8 cellular contexts compared by ENCODE assay signal in the genomic region with DNA sequence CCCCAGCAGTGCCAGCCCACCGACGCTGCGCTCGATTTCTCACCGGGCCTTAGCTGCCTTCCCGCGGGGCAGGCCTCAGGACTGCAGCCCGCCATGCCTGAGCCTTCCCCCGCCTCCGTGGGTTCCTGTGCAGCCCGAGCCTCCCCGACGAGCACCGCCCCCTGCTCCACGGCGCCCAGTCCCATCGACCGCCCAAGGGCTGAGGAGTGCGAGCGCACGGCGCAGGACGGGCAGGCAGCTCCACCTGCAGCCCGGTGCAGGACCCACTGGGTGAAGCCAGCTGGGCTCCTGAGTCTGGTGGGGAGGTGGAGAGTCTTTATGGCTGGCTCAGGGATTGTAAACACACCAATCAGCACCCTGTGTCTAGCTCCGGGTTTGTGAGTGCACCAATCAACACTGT. TPM values are rescaled to one million over a fixed set of nuclear protein-coding genes. Genes with fewer than 3 reads are reported as not detected.
DNase-seq lines count a peak whose midpoint lies in the region; ATAC-seq and TF ChIP-seq lines count a peak whose summit lies in the region.
"Not testable (repeated sequence)": the region's sequence is repeated elsewhere in the genome, so short reads cannot be mapped to it uniquely, and the experiment has no call there.

No MANE protein-coding gene starts in this region.

- POLR2A ChIA-PET in GM10248 (lab: Yijun Ruan, JAX): interaction anchor here (0.6 kb wide), 1 partner anchor 76 kb away, joined by 11 read pairs; no protein-coding TSS in a partner anchor

- peak overlapping the region; percentile 46 to 65 for H3K27ac ChIP-seq in ascending aorta
- H3K27ac ChIP-seq in testis: peak overlapping the region; percentile 69 to 77

- H3K36me3 Mint-ChIP-seq in natural killer cell treated with Interleukin-12 subunit alpha and Interleukin-12 subunit beta and Interleukin-15 and Interleukin-18, amount 100 ng/mL, for 72 hours: not testable (repeated sequence)

- not testable (repeated sequence) for H3K36me3 ChIP-seq in ascending aorta; testis (ENCODE audit: low read depth, missing control alignments)

- not testable (repeated sequence) for H3K27ac Mint-ChIP-seq in natural killer cell treated with Interleukin-12 subunit alpha and Interleukin-12 subunit beta and Interleukin-15 and Interleukin-18, amount 100 ng/mL, for 72 hours

- H3K27me3 Mint-ChIP-seq in natural killer cell treated with Interleukin-12 subunit alpha and Interleukin-12 subunit beta and Interleukin-15 and Interleukin-18, amount 100 ng/mL, for 72 hours: not testable (repeated sequence)

- CTCF ChIA-PET in GM10248 (lab: Yijun Ruan, JAX): interaction anchor here (0.7 to 2.8 kb wide), 10 partner anchors 9 to 212 kb away, joined by 3 to 16 read pairs (median 4); no protein-coding TSS in a partner anchor

- DNase-seq in GM10248 (ENCODE audit: extremely low spot score): not testable (repeated sequence)
- peak; percentile 16 for DNase-seq in activated CD4-positive, CD25-positive, alpha-beta regulatory T cell treated with anti-CD3 and anti-CD28 coated beads, Interleukin-2, amount 50 U/mL, for 16 hours (ENCODE audit: low read depth, low spot score)
- DNase-seq in activated T-cell treated with anti-CD3 and anti-CD28 coated beads, Interleukin-2, amount 50 U/mL, for 1 hour: peak; percentile 73
- DNase-seq in ascending aorta (ENCODE audit: low spot score in 2 of 2) (peak; percentile 11 to 65), Right ventricle myocardium superior (peak; percentile 66), testis (peak; percentile 72)
- DNase-seq in natural killer cell treated with Interleukin-12 subunit alpha and Interleukin-12 subunit beta and Interleukin-15 and Interleukin-18, amount 100 ng/mL, for 72 hours (ENCODE audit: low spot score): peak; percentile 65
- DNase-seq in stimulated activated CD4-positive, alpha-beta T cell treated with anti-CD3 and anti-CD28 coated beads, Interleukin-4, amount 100 ng/mL, for 24 hours: peak; percentile 55

- peak overlapping the region; percentile 32 to 73 for H3K4me3 ChIP-seq in ascending aorta
- H3K4me3 ChIP-seq in testis: peak overlapping the region; percentile 58 to 70

- not testable (repeated sequence) for TF ChIP-seq POLR2A in testis (IDR thresholded peaks at IDR 0.05)

- H3K4me3 Mint-ChIP-seq in natural killer cell treated with Interleukin-12 subunit alpha and Interleukin-12 subunit beta and Interleukin-15 and Interleukin-18, amount 100 ng/mL, for 72 hours: not testable (repeated sequence)

- intact Hi-C loops in ascending aorta (cut with DNase I); Right ventricle myocardium superior (cut with DNase I); testis (cut with DNase I; ENCODE audit: low total_unique reads): not testable (repeated sequence)

- peak; percentile 22 for TF ChIP-seq CTCF in GM10248 (IDR thresholded peaks at IDR 0.05; ENCODE audit: control extremely low read depth, extremely low read depth, low read depth, missing control alignments)
- peak in 1 of 3 experiments; percentile 48 for TF ChIP-seq CTCF in ascending aorta (IDR thresholded peaks at IDR 0.05)
- peak in 1 of 3 experiments; percentile 16 for TF ChIP-seq CTCF in testis (IDR thresholded peaks at IDR 0.05)

- not testable (repeated sequence) for H3K9me3 ChIP-seq in ascending aorta, testis

- H3K4me1 ChIP-seq in ascending aorta, testis: not testable (repeated sequence)

- not testable (repeated sequence) for H3K4me1 Mint-ChIP-seq in natural killer cell treated with Interleukin-12 subunit alpha and Interleukin-12 subunit beta and Interleukin-15 and Interleukin-18, amount 100 ng/mL, for 72 hours (ENCODE audit: low read depth in 2 of 2)

- not testable (repeated sequence) for H3K27me3 ChIP-seq in ascending aorta, testis

- WGBS in testis, 2 donors: 17 to 38% methylated on average over 1 of the region's 25 CpGs

- ATAC-seq in Right ventricle myocardium superior (ENCODE audit: poor library complexity); natural killer cell treated with Interleukin-12 subunit alpha and Interleukin-12 subunit beta and Interleukin-15 and Interleukin-18, amount 100 ng/mL, for 72 hours: not testable (repeated sequence)

- not testable (repeated sequence) for H3K9me3 Mint-ChIP-seq in natural killer cell treated with Interleukin-12 subunit alpha and Interleukin-12 subunit beta and Interleukin-15 and Interleukin-18, amount 100 ng/mL, for 72 hours

RNA-seq across cellular contexts. Expression of gene ARID5B, which starts 33.7 kb away (rescaled TPM):
- total RNA-seq in ascending aorta: 92.5 TPM
- 13.2 TPM for total RNA-seq in Right ventricle myocardium superior
- total RNA-seq in natural killer cell treated with Interleukin-12 subunit alpha and Interleukin-12 subunit beta and Interleukin-15 and Interleukin-18, amount 100 ng/mL, for 72 hours: 10 to 100 TPM; 46.1 to 51.7 TPM
- total RNA-seq in testis: 10 to 100 TPM; 52.1 to 73.6 TPM
- polyA plus RNA-seq in testis (ENCODE audit: insufficient read depth, low read depth, low replicate concordance): 14.3 TPM
